In the genomic region with DNA sequence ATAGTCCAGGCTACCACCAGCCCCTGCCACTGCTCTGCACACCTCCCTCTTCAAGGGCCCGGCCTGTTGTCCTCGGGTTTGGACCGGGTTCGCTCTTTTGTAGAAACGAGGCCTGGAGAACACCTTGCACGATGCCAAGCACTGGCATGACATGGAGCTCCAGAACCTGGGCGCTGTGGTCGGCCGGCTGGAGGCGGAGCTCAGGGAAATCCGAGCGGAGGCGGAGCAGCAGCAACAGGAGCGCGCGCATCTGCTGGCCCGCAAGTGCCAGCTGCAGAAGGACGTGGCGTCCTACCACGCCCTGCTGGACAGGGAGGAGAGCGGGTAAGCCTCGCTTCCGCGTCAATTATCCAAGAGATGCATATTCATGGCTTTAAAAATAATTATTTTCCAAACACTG, we compare ENCODE assay signal across 15 cellular contexts.
DNase-seq lines count a peak whose midpoint lies in the region; ATAC-seq and TF ChIP-seq lines count a peak whose summit lies in the region.
"Had no signal": no experiment of that assay in that cellular context is flagged by ENCODE, and none has a peak within 500 bp of the region (broad histone marks: within the 10 kb centered on the region; RNA-seq: fewer than 3 reads in every experiment).

No MANE protein-coding gene starts in this region.

- TF ChIP-seq POLR2A in testis (IDR thresholded peaks at IDR 0.05), result no peak

- peaks cover 28% of the 10 kb centered on the region for H3K4me1 ChIP-seq in Panc1 (ENCODE audit: control insufficient read depth, insufficient read depth, low read length)
- H3K4me1 ChIP-seq in testis, result peaks cover 12% of the 10 kb centered on the region

- no peaks in the 10 kb centered on the region for H3K36me3 Mint-ChIP-seq in glutamatergic neuron (ENCODE audit: unreplicated experiment)
- H3K36me3 Mint-ChIP-seq: brain had no signal

- peak overlapping the region; percentile 46 for H3K27ac ChIP-seq in Panc1 (ENCODE audit: low read length)
- H3K27ac ChIP-seq in testis, result no peak overlapping the region
- no peak overlapping the region for H3K27ac ChIP-seq in caudate nucleus (ENCODE audit: low read depth, low read length)
- H3K27ac ChIP-seq: SJSA1, stomach had no signal

- ATAC-seq in Panc1, result no peak
- ATAC-seq in HG02642 (IDR thresholded peaks at IDR 0.05; ENCODE audit: poor library complexity, unreplicated experiment), result no peak

- DNase-seq in HT-29 (ENCODE audit: low spot score) (peak; percentile 41), Panc1 (ENCODE audit: low read depth, low spot score) (no peak), glutamatergic neuron (peak; percentile 40), testis (peak; percentile 40), HuH-7.5 (ENCODE audit: low spot score) (no peak), caudate nucleus (lab: John Stamatoyannopoulos, UW) (no peak), NCI-H774 (lab: John Stamatoyannopoulos, UW) (no peak)
- DNase-seq: erythroblast; NCI-H446; stimulated activated CD4-positive, alpha-beta T cell treated with anti-CD3 and anti-CD28 coated beads, Interleukin-4, amount 100 ng/mL, for 1 hour; stomach had no signal

- peaks cover 10% of the 10 kb centered on the region for H3K9me3 Mint-ChIP-seq in glutamatergic neuron (ENCODE audit: unreplicated experiment)
- H3K9me3 Mint-ChIP-seq: activated T-helper 1 cell treated with anti-CD3 and anti-CD28 coated beads, Interleukin-12 subunit alpha, Interleukin-12 subunit beta, Interleukin-2, Interleukin-4 antibody, amounts not matched to agents 30 ng/mL and 10 ng/mL and 1 ng/mL, durations not matched to agents 14 hours and 24 hours and 36 hours had no signal

- POLR2A ChIA-PET in Panc1 (lab: Charles Lee), result interaction anchor here (1.6 kb wide), 1 partner anchor 13 kb away, joined by 3 read pairs; no protein-coding TSS in a partner anchor

- H3K9me3 ChIP-seq in Panc1 (ENCODE audit: control insufficient read depth, insufficient read depth, low read depth, low read length) (no peaks in the 10 kb centered on the region), testis (no peaks in the 10 kb centered on the region)
- H3K9me3 ChIP-seq: SJSA1, stomach had no signal

- no peaks in the 10 kb centered on the region for H3K27me3 Mint-ChIP-seq in glutamatergic neuron (ENCODE audit: unreplicated experiment)
- H3K27me3 Mint-ChIP-seq: brain had no signal

- H3K27me3 ChIP-seq in Panc1 (ENCODE audit: control insufficient read depth, insufficient read depth, low read length) (no peaks in the 10 kb centered on the region), testis (no peaks in the 10 kb centered on the region)
- H3K27me3 ChIP-seq: SJSA1, stomach had no signal

- H3K36me3 ChIP-seq in Panc1 (ENCODE audit: control insufficient read depth, insufficient read depth, low read length) (no peaks in the 10 kb centered on the region), testis (ENCODE audit: low read depth, missing control alignments) (no peaks in the 10 kb centered on the region)
- H3K36me3 ChIP-seq: SJSA1, stomach had no signal

- peaks cover 47% of the 10 kb centered on the region for H3K4me1 Mint-ChIP-seq in glutamatergic neuron (ENCODE audit: low read depth, unreplicated experiment)

- peak overlapping the region; percentile 43 for H3K4me3 Mint-ChIP-seq in glutamatergic neuron (ENCODE audit: unreplicated experiment)
- H3K4me3 Mint-ChIP-seq: activated T-helper 1 cell treated with anti-CD3 and anti-CD28 coated beads, Interleukin-12 subunit alpha, Interleukin-12 subunit beta, Interleukin-2, Interleukin-4 antibody, amounts not matched to agents 30 ng/mL and 10 ng/mL and 1 ng/mL, durations not matched to agents 14 hours and 24 hours and 36 hours; brain had no signal

- H3K27ac Mint-ChIP-seq in glutamatergic neuron (ENCODE audit: unreplicated experiment), result peak overlapping the region; percentile 79
- H3K27ac Mint-ChIP-seq: activated T-helper 1 cell treated with anti-CD3 and anti-CD28 coated beads, Interleukin-12 subunit alpha, Interleukin-12 subunit beta, Interleukin-2, Interleukin-4 antibody, amounts not matched to agents 30 ng/mL and 10 ng/mL and 1 ng/mL, durations not matched to agents 14 hours and 24 hours and 36 hours had no signal

- WGBS in testis, 2 donors, result 21 to 58% methylated on average over 9 to 24 of the region's 24 CpGs

- intact Hi-C loops in Panc1 (cut with micrococcal nuclease; ENCODE audit: unreplicated experiment), result no loop called here
- intact Hi-C loops in testis (cut with DNase I; ENCODE audit: low total_unique reads), result no loop called here

- no peak for TF ChIP-seq CTCF in Panc1 (IDR thresholded peaks at IDR 0.05)
- TF ChIP-seq CTCF in glutamatergic neuron (IDR thresholded peaks at IDR 0.05; ENCODE audit: partially characterized antibody, unreplicated experiment), result no peak
- no peak for TF ChIP-seq CTCF in testis (IDR thresholded peaks at IDR 0.05)

- in situ Hi-C loops in Panc1 (cut with HindIII; ENCODE audit: low pct_unique_long_range_greater_than_20kb, low sequenced_read_pairs), result no loop called here

- BruUV-seq in Panc1 (replicated peaks; lab: Mats Ljungman, UMichigan), result no TSS peak

- H3K4me3 ChIP-seq in Panc1 (ENCODE audit: low read depth in 2 of 2, low read length in 2 of 2) (no peak overlapping the region), testis (peak overlapping the region in 1 of 2 donors; percentile 23)
- H3K4me3 ChIP-seq: SJSA1 had no signal

- CTCF ChIA-PET in Panc1 (lab: Charles Lee), result no interaction called here

Comparison
In these comparisons a context has a peak if more than half of its experiments do, and no peak if none do; other contexts are left out.
1. DNase-seq: peak in HT-29 (single experiment), glutamatergic neuron (single experiment) and testis (single experiment); none in Panc1 (single experiment), HuH-7.5 (single experiment), caudate nucleus (0 of 61) and NCI-H774 (single experiment).